ENCODE assay signal across 17 cellular contexts in the genomic region with DNA sequence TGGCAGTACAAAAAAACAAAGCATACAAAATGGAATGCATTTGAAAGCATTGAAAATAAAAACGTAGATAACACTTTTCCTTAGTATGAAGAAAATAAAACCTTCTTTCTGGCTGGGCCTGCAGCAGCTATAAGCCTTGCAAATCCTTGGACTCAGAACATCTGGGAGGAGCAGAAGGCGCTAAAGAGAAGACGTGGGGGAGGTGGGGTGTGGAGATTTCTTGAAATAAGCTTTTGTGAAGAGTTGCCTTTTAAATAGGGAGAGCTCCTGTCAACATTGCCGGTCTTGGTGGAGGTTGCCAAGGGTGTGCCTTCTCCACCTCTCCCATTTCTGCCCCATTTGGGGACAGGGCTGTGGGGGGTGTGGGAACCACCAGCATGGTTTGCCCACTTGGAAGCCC.
"Had no signal": no experiment of that assay in that cellular context is flagged by ENCODE, and none has a peak within 500 bp of the region (broad histone marks: within the 10 kb centered on the region; RNA-seq: fewer than 3 reads in every experiment).

No MANE protein-coding gene starts in this region.

- DNase-seq: cortex of kidney; effector CD8-positive, alpha-beta T cell; gastrocnemius medialis; kidney glomerular epithelial cell; mesendoderm; naive thymus-derived CD4-positive, alpha-beta T cell; nephron progenitor cell; spleen; stimulated activated naive CD4-positive, alpha-beta T cell; stomach; substantia nigra; trophoblast cell had no signal

- H3K36me3 ChIP-seq: gastrocnemius medialis, neutrophil, spleen, stomach had no signal

- H3K4me1 ChIP-seq: gastrocnemius medialis, spleen, stomach had no signal

- H3K4me3 ChIP-seq: dorsolateral prefrontal cortex, gastrocnemius medialis, hepatocyte, spleen, stomach had no signal

- H3K27me3 ChIP-seq: dorsolateral prefrontal cortex, gastrocnemius medialis, hepatocyte, stomach had no signal

- H3K9me3 ChIP-seq: gastrocnemius medialis, neutrophil, spleen, stomach had no signal

- H3K27ac ChIP-seq: gastrocnemius medialis, hepatocyte, neutrophil, spleen, stomach had no signal

- ATAC-seq: esophagus mucosa; gastrocnemius medialis; naive thymus-derived CD4-positive, alpha-beta T cell; sciatic nerve had no signal
